8 cellular contexts compared by ENCODE assay signal in genomic region chr5:51383494-51384081, GRCh38. TPM values are rescaled to one million over a fixed set of nuclear protein-coding genes. Genes with fewer than 3 reads are reported as not detected.
DNase-seq lines count a peak whose midpoint lies in the region; ATAC-seq, FAIRE-seq and TF ChIP-seq lines count a peak whose summit lies in the region.
"Had no signal": no experiment of that assay in that cellular context is flagged by ENCODE, and none has a peak within 500 bp of the region (broad histone marks: within the 10 kb centered on the region; RNA-seq: fewer than 3 reads in every experiment).

No MANE protein-coding gene starts in this region.

- peaks cover 10% of the 10 kb centered on the region for H3K27me3 Mint-ChIP-seq in HFFc6 (ENCODE audit: insufficient read depth)

- H3K4me1 ChIP-seq in foreskin keratinocyte (peaks cover 9% of the 10 kb centered on the region), small intestine (ENCODE audit: control insufficient read depth in 2 of 2, insufficient read depth in 1 of 2, low read depth in 1 of 2, low read length in 1 of 2) (peaks cover 0 to 3% of the 10 kb centered on the region in 2 donors)

- in situ Hi-C loops in SK-MEL-5 (cut with HindIII; ENCODE audit: low pct_unique_long_range_greater_than_20kb, low sequenced_read_pairs) = no loop called here

- WGBS in small intestine, 3 donors = 2 to 5% (median 2%) methylated on average over 17 of the region's 17 CpGs

- TF ChIP-seq CTCF in HFFc6 (IDR thresholded peaks at IDR 0.05) (no peak), foreskin keratinocyte (conservative IDR thresholded peaks at IDR 0.05) (no peak)

- H3K4me1 Mint-ChIP-seq in HFFc6 (ENCODE audit: low read depth) = peaks cover 74% of the 10 kb centered on the region

- peak overlapping the region; percentile 90 for H3K27ac Mint-ChIP-seq in HFFc6

- H3K4me3 Mint-ChIP-seq in HFFc6 = peak overlapping the region; percentile 98

- no peaks in the 10 kb centered on the region for H3K36me3 Mint-ChIP-seq in HFFc6 (ENCODE audit: low read depth)

- peak; percentile 0 for ATAC-seq in foreskin keratinocyte
- no peak for ATAC-seq in HG03520 (IDR thresholded peaks at IDR 0.05; ENCODE audit: unreplicated experiment)
- ATAC-seq in HG03432 (IDR thresholded peaks at IDR 0.05; ENCODE audit: unreplicated experiment) = no peak

- no peaks in the 10 kb centered on the region for H3K9me3 ChIP-seq in small intestine (ENCODE audit: control insufficient read depth, low read depth)

- H3K4me3 ChIP-seq in small intestine (ENCODE audit: low read depth in 1 of 2, low read length in 2 of 2) = peak overlapping the region; percentile 33 to 40

- peak overlapping the region; percentile 73 for H3K27ac ChIP-seq in foreskin keratinocyte
- H3K27ac ChIP-seq in small intestine (ENCODE audit: low read depth in 1 of 2, low read length in 1 of 2) = no peak overlapping the region

- H3K36me3 ChIP-seq in small intestine (ENCODE audit: control insufficient read depth in 2 of 2, insufficient read depth in 2 of 2, low read length in 2 of 2) = no peaks in the 10 kb centered on the region

- no peaks in the 10 kb centered on the region for H3K27me3 ChIP-seq in foreskin keratinocyte
- peaks cover 0 to 50% of the 10 kb centered on the region in 2 donors for H3K27me3 ChIP-seq in small intestine (ENCODE audit: control insufficient read depth in 2 of 2, insufficient read depth in 2 of 2, low read length in 2 of 2)

- H3K9me3 Mint-ChIP-seq in HFFc6 = no peaks in the 10 kb centered on the region

- FAIRE-seq in small intestine (lab: Jason Lieb, UNC) = no peak

- DNase-seq in HFFc6 (no peak), SK-MEL-5 (ENCODE audit: low read depth, low spot score) (peak; percentile 43), foreskin keratinocyte (peak; percentile 63 to 75), small intestine (no peak), HuH-7 (ENCODE audit: low spot score) (no peak)

RNA-seq across cellular contexts. Expression of gene ISL1, which starts 0.3 kb away (rescaled TPM):
- 1 to 10 TPM in 2 of 6 experiments, under 1 TPM in 4; 0.48 to 4.1 (median 0.67) TPM for total RNA-seq in HFFc6 (2021; fragmentation: NEBNext Ultra II Directional; extraction: Animal tissue kit (Norgen Biotek cat#: 25700))
- total RNA-seq in SK-MEL-5 (2014; rRNA removed; shearing (Covaris generic)) = 2.7 and 3.7 TPM in 2 replicates
- 2.0 and 5.5 TPM in 2 replicates for polyA plus RNA-seq in SK-MEL-5 (2015; cell fraction: cytosol; rRNA removed)
- polyA plus RNA-seq in SK-MEL-5 (2015; cell fraction: nucleus; rRNA removed) = 2.6 and 6.5 TPM in 2 replicates
- total RNA-seq in foreskin keratinocyte = 5.5 and 8.6 TPM in 2 replicates
- polyA plus RNA-seq in foreskin keratinocyte (2.6 and 4.7 TPM in 2 replicates), small intestine (under 1 TPM; 0.45 to 0.54 (median 0.54) TPM)
- total RNA-seq: T-helper 1 cell treated with Interleukin-12 subunit alpha and Interleukin-12 subunit beta and Interleukin-4 antibody, amounts not matched to agents 30 ng/mL and 1 ng/mL, for 36 hours had no signal

Comparison
In these comparisons a context has a peak if more than half of its experiments do, and no peak if none do; other contexts are left out.
1. DNase-seq: peak in SK-MEL-5 (single experiment) and foreskin keratinocyte (2 of 2); none in HFFc6 (single experiment), small intestine (single experiment) and HuH-7 (single experiment).